ENCODE assay signal across 23 cellular contexts in the genomic region with DNA sequence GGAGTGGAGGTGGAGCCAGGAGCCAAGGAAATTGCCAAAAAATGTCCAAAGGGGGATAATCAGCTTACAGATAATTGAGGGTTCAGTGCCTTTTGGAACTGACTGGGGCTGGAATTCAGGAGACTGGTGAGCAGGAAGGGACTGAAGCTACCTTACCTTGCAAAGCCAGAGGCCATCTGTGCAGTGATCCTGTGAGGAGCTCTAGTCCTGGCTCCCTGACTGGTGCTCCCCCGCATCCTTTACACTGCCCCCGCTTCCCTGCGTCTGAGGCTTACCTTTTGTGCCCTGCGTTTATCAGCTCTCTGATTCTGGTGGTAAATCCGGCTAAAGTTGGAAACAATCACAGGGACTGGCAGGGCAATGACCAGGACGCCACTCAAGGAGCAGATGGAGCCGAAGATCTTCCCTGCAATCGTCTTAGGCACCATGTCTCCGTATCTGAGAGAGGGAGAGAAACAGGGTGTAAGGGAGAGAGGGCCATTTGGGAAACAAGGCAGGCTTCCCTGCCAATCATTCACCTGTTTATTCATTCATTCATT. TPM values are rescaled to one million over a fixed set of nuclear protein-coding genes. Genes with fewer than 3 reads are reported as not detected.
"Had no signal": no experiment of that assay in that cellular context is flagged by ENCODE, and none has a peak within 500 bp of the region (broad histone marks: within the 10 kb centered on the region; RNA-seq: fewer than 3 reads in every experiment).

No MANE protein-coding gene starts in this region.

- DNase-seq: activated CD4-positive, alpha-beta memory T cell treated with anti-CD3 and anti-CD28 coated beads for 36 hours; activated CD4-positive, alpha-beta T cell treated with anti-CD3 and anti-CD28 coated beads, Interleukin-2, amount 10 ng/mL, durations not matched to agents 7 days and 5 days; activated CD4-positive, CD25-positive, alpha-beta regulatory T cell; activated CD8-positive, alpha-beta memory T cell treated with anti-CD3 and anti-CD28 coated beads for 24 hours; activated effector memory CD4-positive, alpha-beta T cell treated with anti-CD3 and anti-CD28 coated beads, Interleukin-2, amount 50 U/mL, for 16 hours; activated naive CD4-positive, alpha-beta T cell treated with Interleukin-2 at 50 U/mL for 16 hours; activated naive CD8-positive, alpha-beta T cell treated with anti-CD3 and anti-CD28 coated beads, Interleukin-2, amount 50 U/mL, for 24 hours; activated T-cell treated with anti-CD3 and anti-CD28 coated beads, Interleukin-2, amount 50 U/mL, for 4 hours; amniotic stem cell; NCI-H1092; NCI-H1417 treated with DMSO at 0.1 percent for 48 hours; NCI-H1694; NCI-H2029; NCI-H510A treated with DMSO at 0.1 percent for 48 hours; NCI-H69; SIG-M5; T-cell; T-helper 2 cell; T1000 had no signal

- H3K27ac ChIP-seq: ascending aorta, KMS-11 had no signal

- ATAC-seq: activated naive CD4-positive, alpha-beta T cell treated with anti-CD3 and anti-CD28 coated beads, Interleukin-2, amount 50 U/mL, for 72 hours; activated naive CD8-positive, alpha-beta T cell treated with anti-CD3 and anti-CD28 coated beads, Interleukin-2, amount 50 U/mL, for 24 hours; activated T-cell treated with anti-CD3 and anti-CD28 coated beads, Interleukin-2, amount 50 U/mL, for 4 hours; T-cell had no signal

- H3K9me3 ChIP-seq: ascending aorta had no signal

- H3K4me3 ChIP-seq: ascending aorta had no signal

- H3K36me3 ChIP-seq: ascending aorta had no signal

- H3K9ac ChIP-seq: KMS-11 had no signal

- H3K4me2 ChIP-seq: KMS-11 had no signal

- H3K27me3 ChIP-seq: ascending aorta had no signal

- H3K4me1 ChIP-seq: ascending aorta had no signal

- FAIRE-seq: TTC549 had no signal

RNA-seq across cellular contexts. Expression of gene INKA2, which starts 47.5 kb away (rescaled TPM):
- total RNA-seq: ascending aorta had no signal
